Comparison of ENCODE assay signal across 8 cellular contexts in the genomic region with DNA sequence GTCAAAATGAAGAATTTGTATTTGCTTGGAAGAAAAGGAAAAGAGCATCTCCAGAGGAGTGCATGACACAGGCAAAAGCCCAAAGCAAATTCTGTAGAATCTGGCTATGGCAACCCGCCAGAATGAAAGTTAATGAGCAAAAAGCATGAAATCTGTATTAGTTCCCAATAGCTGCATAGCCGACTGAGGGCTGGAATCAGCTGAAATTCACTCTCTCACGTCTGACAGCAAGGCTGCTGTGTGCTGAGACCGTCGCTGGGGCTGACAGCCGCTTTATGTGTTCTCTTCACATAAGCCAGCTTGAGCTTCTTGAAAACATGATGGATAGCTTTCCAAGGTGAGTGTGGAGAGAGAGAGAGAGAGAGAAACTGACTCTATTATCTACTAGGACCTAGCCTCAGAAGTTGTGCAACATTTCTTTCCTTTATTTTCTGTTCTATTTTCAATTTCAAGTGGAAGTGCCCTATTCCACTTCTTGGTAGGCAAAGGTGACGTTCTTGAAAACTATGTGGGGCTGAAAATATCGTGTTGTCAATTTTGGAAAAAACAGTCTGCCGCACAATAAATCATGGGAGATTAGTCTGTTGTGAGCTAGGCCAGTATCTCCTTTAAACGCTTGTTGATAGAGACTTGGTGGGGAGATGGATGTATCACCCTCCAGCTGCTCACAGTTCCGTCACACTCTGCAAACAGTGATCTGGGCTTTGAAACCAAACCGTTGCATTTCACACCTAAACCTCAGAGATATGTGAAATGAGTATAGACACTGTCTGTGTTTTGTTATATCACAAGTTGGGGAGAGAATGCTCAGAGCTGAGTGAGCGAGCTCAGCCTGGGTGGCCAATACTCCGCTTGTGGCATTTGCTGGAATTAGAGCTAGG.
A peak's percentile ranks its signal among the peaks of the same experiment; 100 is the strongest.
DNase-seq lines count a peak whose midpoint lies in the region; ATAC-seq and TF ChIP-seq lines count a peak whose summit lies in the region.

No MANE protein-coding gene starts in this region.

- no peaks in the 10 kb centered on the region for H3K9me3 Mint-ChIP-seq in activated CD8-positive, alpha-beta memory T cell treated with anti-CD3 and anti-CD28 coated beads, Interleukin-2, amount 10 ng/mL, durations not matched to agents 7 days and 5 days (ENCODE audit: low read depth)
- H3K9me3 Mint-ChIP-seq in CD14-positive monocyte, result peaks cover 0 to 6% (median 2%) of the 10 kb centered on the region in 7 donors

- intact Hi-C loops in mucosa of descending colon (cut with DNase I, micrococcal nuclease) (no loop called here), CD14-positive monocyte (cut with micrococcal nuclease) (no loop called here)

- CTCF ChIA-PET in activated CD8-positive, alpha-beta memory T cell treated with anti-CD3 and anti-CD28 coated beads, Interleukin-2, amount 10 ng/mL, durations not matched to agents 7 days and 5 days (lab: Charles Lee), result interaction anchor here (1.1 to 3.8 kb wide), 8 partner anchors 12 to 307 kb away, joined by 3 to 16 read pairs (median 4); partner anchors contain the start of gene ST8SIA1

- ATAC-seq in HG03025 (IDR thresholded peaks at IDR 0.05; ENCODE audit: low FRiP score, unreplicated experiment) (peak; percentile 82), mucosa of descending colon (peak; percentile 79)
- ATAC-seq in activated CD8-positive, alpha-beta memory T cell treated with anti-CD3 and anti-CD28 coated beads, Interleukin-2, amount 10 ng/mL, durations not matched to agents 7 days and 5 days, result peak; percentile 93

- peak overlapping the region; percentile 76 for H3K4me3 Mint-ChIP-seq in activated CD8-positive, alpha-beta memory T cell treated with anti-CD3 and anti-CD28 coated beads, Interleukin-2, amount 10 ng/mL, durations not matched to agents 7 days and 5 days
- H3K4me3 Mint-ChIP-seq in CD14-positive monocyte, result no peak overlapping the region

- peak; percentile 28 for DNase-seq in activated T-cell treated with anti-CD3 and anti-CD28 coated beads for 24 hours (ENCODE audit: low read depth)
- no peak for DNase-seq in activated T-cell treated with anti-CD3 and anti-CD28 coated beads for 4 hours
- DNase-seq in activated CD8-positive, alpha-beta memory T cell treated with anti-CD3 and anti-CD28 coated beads, Interleukin-2, amount 10 ng/mL, durations not matched to agents 7 days and 5 days, result peak; percentile 86
- DNase-seq in mucosa of descending colon, result peak in 1 of 3 donors; percentile 21
- no peak for DNase-seq in OCI-M2 (lab: John Stamatoyannopoulos, UW; ENCODE audit: unreplicated experiment)
- DNase-seq in hippocampal formation (lab: John Stamatoyannopoulos, UW), result no peak
- no peak for DNase-seq in CD14-positive monocyte (ENCODE audit: low spot score)

- H3K36me3 Mint-ChIP-seq in activated CD8-positive, alpha-beta memory T cell treated with anti-CD3 and anti-CD28 coated beads, Interleukin-2, amount 10 ng/mL, durations not matched to agents 7 days and 5 days, result no peaks in the 10 kb centered on the region
- H3K36me3 Mint-ChIP-seq in CD14-positive monocyte, result no peaks in the 10 kb centered on the region

- no peaks in the 10 kb centered on the region for H3K9me3 ChIP-seq in mucosa of descending colon

- no peak overlapping the region for H3K4me3 ChIP-seq in mucosa of descending colon

- peak overlapping the region; percentile 89 for H3K27ac Mint-ChIP-seq in activated CD8-positive, alpha-beta memory T cell treated with anti-CD3 and anti-CD28 coated beads, Interleukin-2, amount 10 ng/mL, durations not matched to agents 7 days and 5 days
- H3K27ac Mint-ChIP-seq in CD14-positive monocyte, result peak overlapping the region in 1 of 7 donors; percentile 43

- no peaks in the 10 kb centered on the region for H3K27me3 Mint-ChIP-seq in activated CD8-positive, alpha-beta memory T cell treated with anti-CD3 and anti-CD28 coated beads, Interleukin-2, amount 10 ng/mL, durations not matched to agents 7 days and 5 days
- H3K27me3 Mint-ChIP-seq in CD14-positive monocyte (ENCODE audit: low read depth in 3 of 3), result peaks cover 0 to 3% (median 0%) of the 10 kb centered on the region in 3 donors

- no peak for TF ChIP-seq CTCF in mucosa of descending colon (IDR thresholded peaks at IDR 0.05)
- TF ChIP-seq CTCF in CD14-positive monocyte (IDR thresholded peaks at IDR 0.05), result no peak

- no peaks in the 10 kb centered on the region for H3K36me3 ChIP-seq in mucosa of descending colon (ENCODE audit: low read depth)

- peaks cover 42% of the 10 kb centered on the region for H3K4me1 Mint-ChIP-seq in activated CD8-positive, alpha-beta memory T cell treated with anti-CD3 and anti-CD28 coated beads, Interleukin-2, amount 10 ng/mL, durations not matched to agents 7 days and 5 days
- H3K4me1 Mint-ChIP-seq in CD14-positive monocyte, result peaks cover 17% of the 10 kb centered on the region

- H3K4me1 ChIP-seq in mucosa of descending colon (ENCODE audit: low read depth), result no peaks in the 10 kb centered on the region

Comparison
In these comparisons a context has a peak if more than half of its experiments do, and no peak if none do; other contexts are left out.
1. DNase-seq: peak in activated T-cell treated with anti-CD3 and anti-CD28 coated beads for 24 hours (single experiment) and activated CD8-positive, alpha-beta memory T cell treated with anti-CD3 and anti-CD28 coated beads, Interleukin-2, amount 10 ng/mL, durations not matched to agents 7 days and 5 days (single experiment); none in activated T-cell treated with anti-CD3 and anti-CD28 coated beads for 4 hours (single experiment), OCI-M2 (single experiment), hippocampal formation (0 of 2) and CD14-positive monocyte (single experiment).
2. Peak in every context shown above with its lines, with median percentiles within 50 percentile points of each other: ATAC-seq.